3 cellular contexts compared by ENCODE assay signal in the genomic region with DNA sequence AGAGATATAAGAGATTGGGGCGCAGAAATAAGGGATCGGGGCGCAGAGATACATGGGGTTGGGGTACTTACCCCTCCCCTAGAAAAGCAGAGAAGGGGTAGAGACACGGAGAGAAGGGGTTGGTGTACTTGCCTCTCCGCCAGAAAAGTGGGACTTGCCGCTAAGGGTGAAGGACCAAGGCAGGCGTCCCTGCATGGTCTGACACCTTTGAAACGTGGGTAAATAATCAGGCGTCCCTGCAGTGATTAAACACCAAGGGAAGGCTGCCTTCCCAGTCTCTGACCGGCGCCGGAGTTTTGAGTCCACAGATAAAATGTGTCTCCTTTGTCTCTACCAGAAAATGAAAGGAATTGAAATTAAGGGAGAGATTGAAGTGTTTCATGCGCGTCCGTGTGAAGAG. TPM values are rescaled to one million over a fixed set of nuclear protein-coding genes. Genes with fewer than 3 reads are reported as not detected.
"Had no signal": no experiment of that assay in that cellular context is flagged by ENCODE, and none has a peak within 500 bp of the region (broad histone marks: within the 10 kb centered on the region; RNA-seq: fewer than 3 reads in every experiment).

No MANE protein-coding gene starts in this region.

RNA-seq across cellular contexts. Expression of a gene that starts 44.6 kb away (rescaled TPM):
- total RNA-seq: LHCN-M2, M059J, MCF 10A had no signal
